9 cellular contexts compared by ENCODE assay signal in the genomic region with DNA sequence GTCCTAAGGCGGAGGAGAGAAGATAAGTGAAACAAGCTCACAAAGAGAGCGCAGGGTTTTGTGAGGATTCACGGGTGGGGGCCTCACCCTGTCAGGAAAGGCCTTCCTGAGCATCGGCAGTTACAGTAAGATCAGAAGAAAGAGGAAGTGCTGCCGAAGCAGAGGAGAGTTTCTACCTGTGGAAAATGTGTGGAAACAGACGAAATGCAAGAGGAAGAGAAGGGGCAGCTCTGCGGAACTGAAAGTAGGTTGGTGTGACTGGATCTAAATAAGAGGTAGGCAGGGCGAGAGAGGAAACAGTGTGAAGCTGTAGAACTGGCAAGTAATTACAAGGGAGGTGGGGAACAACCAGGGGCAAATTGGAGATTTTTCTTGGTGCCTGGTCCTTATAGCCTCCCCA. TPM values are rescaled to one million over a fixed set of nuclear protein-coding genes. Genes with fewer than 3 reads are reported as not detected.
DNase-seq lines count a peak whose midpoint lies in the region; ATAC-seq and TF ChIP-seq lines count a peak whose summit lies in the region.
"Had no signal": no experiment of that assay in that cellular context is flagged by ENCODE, and none has a peak within 500 bp of the region (broad histone marks: within the 10 kb centered on the region; RNA-seq: fewer than 3 reads in every experiment).

No MANE protein-coding gene starts in this region.

- no TSS peak for BruUV-seq in Caco-2 (replicated peaks; lab: Mats Ljungman, UMichigan)

- H3K27me3 Mint-ChIP-seq in CD4-positive, alpha-beta memory T cell: no peaks in the 10 kb centered on the region
- H3K27me3 Mint-ChIP-seq in central memory CD8-positive, alpha-beta T cell: no peaks in the 10 kb centered on the region
- H3K27me3 Mint-ChIP-seq in Caco-2 (ENCODE audit: insufficient read depth, unreplicated experiment): peaks cover 7% of the 10 kb centered on the region

- no peaks in the 10 kb centered on the region for H3K27me3 ChIP-seq in CD4-positive, alpha-beta memory T cell (ENCODE audit: insufficient read depth, low read length)
- H3K27me3 ChIP-seq in SJCRH30: no peaks in the 10 kb centered on the region
- no peaks in the 10 kb centered on the region for H3K27me3 ChIP-seq in Caco-2 (replicated peaks; ENCODE audit: control insufficient read depth, insufficient read depth, low read length)
- H3K27me3 ChIP-seq: SJSA1 had no signal

- TF ChIP-seq CTCF in Caco-2 (IDR thresholded peaks at IDR 0.05; ENCODE audit: insufficient read depth in 1 of 2, low read depth in 1 of 2, low read length in 1 of 2, severe bottlenecking in 1 of 2, unreplicated experiment in 1 of 2): no peak

- H3K27ac Mint-ChIP-seq in CD4-positive, alpha-beta memory T cell: peak overlapping the region; percentile 92 to 100 (median 99)
- H3K27ac Mint-ChIP-seq in central memory CD8-positive, alpha-beta T cell (ENCODE audit: low read depth): peak overlapping the region; percentile 83
- H3K27ac Mint-ChIP-seq in Caco-2 (ENCODE audit: unreplicated experiment): no peak overlapping the region

- H3K9me3 ChIP-seq in CD4-positive, alpha-beta memory T cell (ENCODE audit: control insufficient read depth in 1 of 2, low read length in 2 of 2): no peaks in the 10 kb centered on the region
- H3K9me3 ChIP-seq in SJCRH30 (replicated peaks) (no peaks in the 10 kb centered on the region), Caco-2 (no peaks in the 10 kb centered on the region)
- H3K9me3 ChIP-seq: SJSA1 had no signal

- POLR2A ChIA-PET in CD4-positive, alpha-beta memory T cell (lab: Charles Lee; ENCODE audit: partially characterized antibody): interaction anchor here (0.8 to 21.6 kb wide), 13 partner anchors 12 to 182 kb away, joined by 3 to 963 read pairs (median 13); a partner anchor contains a TSS
- POLR2A ChIA-PET in Caco-2 (lab: Charles Lee): no interaction called here

- intact Hi-C loops in CD4-positive, alpha-beta memory T cell (cut with micrococcal nuclease): loop anchor here (2.0 kb wide), 2 partner anchors 13 to 65 kb away; no protein-coding TSS in a partner anchor
- intact Hi-C loops in Caco-2 (cut with micrococcal nuclease; ENCODE audit: unreplicated experiment): no loop called here

- peak; percentile 47 to 65 (median 56) for DNase-seq in CD4-positive, alpha-beta memory T cell
- no peak for DNase-seq in central memory CD8-positive, alpha-beta T cell (ENCODE audit: low spot score in 2 of 2)
- DNase-seq in SJCRH30 (no peak), Caco-2 (no peak), NCI-H1092 treated with DMSO at 0.1 percent for 48 hours (lab: John Stamatoyannopoulos, UW) (no peak)

- peak overlapping the region; percentile 99 for H3K27ac ChIP-seq in CD4-positive, alpha-beta memory T cell (ENCODE audit: low read depth, low read length)
- H3K27ac ChIP-seq in SJCRH30: no peak overlapping the region
- H3K27ac ChIP-seq: SJSA1 had no signal

- H3K4me1 Mint-ChIP-seq in CD4-positive, alpha-beta memory T cell: peaks cover 68 to 98% (median 85%) of the 10 kb centered on the region in 4 donors
- peaks cover 82% of the 10 kb centered on the region for H3K4me1 Mint-ChIP-seq in central memory CD8-positive, alpha-beta T cell
- H3K4me1 Mint-ChIP-seq in Caco-2 (ENCODE audit: low read depth, unreplicated experiment): no peaks in the 10 kb centered on the region

- H3K4me3 Mint-ChIP-seq in CD4-positive, alpha-beta memory T cell: peak overlapping the region; percentile 91 to 99 (median 94)
- H3K4me3 Mint-ChIP-seq in central memory CD8-positive, alpha-beta T cell: peak overlapping the region; percentile 86
- H3K4me3 Mint-ChIP-seq in Caco-2 (ENCODE audit: unreplicated experiment): no peak overlapping the region

- H3K4me1 ChIP-seq in CD4-positive, alpha-beta memory T cell (ENCODE audit: insufficient read depth, low read length): peaks cover 91% of the 10 kb centered on the region
- H3K4me1 ChIP-seq in SJCRH30: 0 out of 2 replicates have a peak, but pooled peaks cover 2% of the 10 kb centered on the region
- no peaks in the 10 kb centered on the region for H3K4me1 ChIP-seq in Caco-2
- H3K4me1 ChIP-seq: SJSA1 had no signal

- peaks cover 20 to 40% of the 10 kb centered on the region in 2 donors for H3K36me3 Mint-ChIP-seq in CD4-positive, alpha-beta memory T cell
- H3K36me3 Mint-ChIP-seq in central memory CD8-positive, alpha-beta T cell (ENCODE audit: insufficient read depth): peaks cover 43% of the 10 kb centered on the region
- H3K36me3 Mint-ChIP-seq in Caco-2 (ENCODE audit: insufficient read depth, unreplicated experiment): no peaks in the 10 kb centered on the region

- H3K4me3 ChIP-seq in CD4-positive, alpha-beta memory T cell (ENCODE audit: low read length in 2 of 2): peak overlapping the region; percentile 66 to 99
- no peak overlapping the region for H3K4me3 ChIP-seq in SJCRH30
- H3K4me3 ChIP-seq in Caco-2 (ENCODE audit: low read depth, low read length): no peak overlapping the region
- H3K4me3 ChIP-seq: SJSA1 had no signal

- CTCF ChIA-PET in CD4-positive, alpha-beta memory T cell (lab: Charles Lee; ENCODE audit: partially characterized antibody): interaction anchor here (1.2 to 6.4 kb wide), 4 partner anchors 13 to 66 kb away, joined by 4 to 52 read pairs (median 35); no protein-coding TSS in a partner anchor
- CTCF ChIA-PET in Caco-2 (lab: Charles Lee): no interaction called here

- H3K9me3 Mint-ChIP-seq in CD4-positive, alpha-beta memory T cell: peaks cover 0 to 12% (median 3%) of the 10 kb centered on the region in 8 donors
- no peaks in the 10 kb centered on the region for H3K9me3 Mint-ChIP-seq in central memory CD8-positive, alpha-beta T cell
- H3K9me3 Mint-ChIP-seq in Caco-2 (ENCODE audit: unreplicated experiment): peaks cover 10% of the 10 kb centered on the region

- H3K36me3 ChIP-seq in CD4-positive, alpha-beta memory T cell (ENCODE audit: insufficient read depth, low read length): no peaks in the 10 kb centered on the region
- H3K36me3 ChIP-seq in SJCRH30 (no peaks in the 10 kb centered on the region), Caco-2 (ENCODE audit: control insufficient read depth, insufficient read depth, low read length) (no peaks in the 10 kb centered on the region)
- H3K36me3 ChIP-seq: SJSA1 had no signal

- ATAC-seq in GM19467 (IDR thresholded peaks at IDR 0.05; ENCODE audit: unreplicated experiment): peak; percentile 59
- peak; percentile 62 for ATAC-seq in HG03565 (IDR thresholded peaks at IDR 0.05; ENCODE audit: unreplicated experiment)
- no peak for ATAC-seq in central memory CD8-positive, alpha-beta T cell (replicated peaks; ENCODE audit: extremely low read depth, poor library complexity, severe bottlenecking)
- no peak for ATAC-seq in esophagus mucosa

RNA-seq across cellular contexts. Expression of a gene that starts 2.7 kb away (rescaled TPM):
- total RNA-seq in CD4-positive, alpha-beta memory T cell: 10 to 100 TPM; 10.6 to 10.8 TPM
- polyA plus RNA-seq in CD4-positive, alpha-beta memory T cell: 1 to 10 TPM; 3.0 to 8.3 TPM
- total RNA-seq in SJCRH30 (2014; rRNA removed; shearing (Covaris generic)): 0.18 TPM in 1 of 2 replicates, not detected in the other
- total RNA-seq in esophagus mucosa (11.6 TPM), Caco-2 (2022) (0.14 TPM in 2 replicates)
- total RNA-seq: SJSA1 had no signal

Comparison
In these comparisons a context has a peak if more than half of its experiments do, and no peak if none do; other contexts are left out.
1. DNase-seq: peak in CD4-positive, alpha-beta memory T cell (5 of 5); none in central memory CD8-positive, alpha-beta T cell (0 of 2), SJCRH30 (0 of 2), Caco-2 (0 of 2) and NCI-H1092 treated with DMSO at 0.1 percent for 48 hours (single experiment).
2. H3K4me3 ChIP-seq: peak in CD4-positive, alpha-beta memory T cell (2 of 2); none in SJCRH30 (single experiment) and Caco-2 (single experiment).
3. ATAC-seq: peak in GM19467 (single experiment) and HG03565 (single experiment); none in central memory CD8-positive, alpha-beta T cell (single experiment) and esophagus mucosa (single experiment).